16 cellular contexts compared by ENCODE assay signal in genomic region chr20:57417830-57418780, GRCh38.
"Had no signal": no experiment of that assay in that cellular context is flagged by ENCODE, and none has a peak within 500 bp of the region (broad histone marks: within the 10 kb centered on the region; RNA-seq: fewer than 3 reads in every experiment).

No MANE protein-coding gene starts in this region.

- H3K9me3 ChIP-seq: lower lobe of right lung, prostate gland had no signal

- H3K4me1 ChIP-seq: lower lobe of right lung, prostate gland had no signal

- H3K27ac Mint-ChIP-seq: activated naive CD8-positive, alpha-beta T cell treated with anti-CD3 and anti-CD28 coated beads for 36 hours; mesothelial cell of epicardium; T-helper 17 cell; type B pancreatic cell had no signal

- DNase-seq: activated effector memory CD4-positive, alpha-beta T cell treated with Interleukin-2 at 50 U/mL for 16 hours; activated naive CD8-positive, alpha-beta T cell treated with anti-CD3 and anti-CD28 coated beads for 36 hours; brain microvascular endothelial cell; dermis blood vessel endothelial cell; kidney glomerular epithelial cell; lower lobe of right lung; stimulated activated CD4-positive, alpha-beta T cell treated with anti-CD3 and anti-CD28 coated beads, Interleukin-12 subunit alpha, Interleukin-12 subunit beta, amount 100 ng/mL, for 4 hours; stimulated activated naive CD4-positive, alpha-beta T cell; substantia nigra; T-helper 17 cell had no signal

- H3K4me3 Mint-ChIP-seq: activated naive CD8-positive, alpha-beta T cell treated with anti-CD3 and anti-CD28 coated beads for 36 hours; mesothelial cell of epicardium; T-helper 17 cell; type B pancreatic cell had no signal

- H3K27ac ChIP-seq: brain microvascular endothelial cell, lower lobe of right lung, prostate gland had no signal

- ATAC-seq: activated CD4-positive, CD25-positive, alpha-beta regulatory T cell treated with anti-CD3 and anti-CD28 coated beads, Interleukin-2, amount 50 U/mL, for 24 hours; esophagus mucosa; lower lobe of right lung; sciatic nerve; T-helper 17 cell had no signal

- H3K36me3 ChIP-seq: brain microvascular endothelial cell, lower lobe of right lung, prostate gland had no signal

- H3K4me3 ChIP-seq: lower lobe of right lung, prostate gland had no signal

- H3K36me3 Mint-ChIP-seq: activated naive CD8-positive, alpha-beta T cell treated with anti-CD3 and anti-CD28 coated beads for 36 hours; mesothelial cell of epicardium; type B pancreatic cell had no signal

- H3K27me3 Mint-ChIP-seq: activated naive CD8-positive, alpha-beta T cell treated with anti-CD3 and anti-CD28 coated beads for 36 hours; T-helper 17 cell had no signal

- H3K9me3 Mint-ChIP-seq: activated naive CD8-positive, alpha-beta T cell treated with anti-CD3 and anti-CD28 coated beads for 36 hours; mesothelial cell of epicardium; type B pancreatic cell had no signal
